ENCODE assay signal across 8 cellular contexts in the genomic region with DNA sequence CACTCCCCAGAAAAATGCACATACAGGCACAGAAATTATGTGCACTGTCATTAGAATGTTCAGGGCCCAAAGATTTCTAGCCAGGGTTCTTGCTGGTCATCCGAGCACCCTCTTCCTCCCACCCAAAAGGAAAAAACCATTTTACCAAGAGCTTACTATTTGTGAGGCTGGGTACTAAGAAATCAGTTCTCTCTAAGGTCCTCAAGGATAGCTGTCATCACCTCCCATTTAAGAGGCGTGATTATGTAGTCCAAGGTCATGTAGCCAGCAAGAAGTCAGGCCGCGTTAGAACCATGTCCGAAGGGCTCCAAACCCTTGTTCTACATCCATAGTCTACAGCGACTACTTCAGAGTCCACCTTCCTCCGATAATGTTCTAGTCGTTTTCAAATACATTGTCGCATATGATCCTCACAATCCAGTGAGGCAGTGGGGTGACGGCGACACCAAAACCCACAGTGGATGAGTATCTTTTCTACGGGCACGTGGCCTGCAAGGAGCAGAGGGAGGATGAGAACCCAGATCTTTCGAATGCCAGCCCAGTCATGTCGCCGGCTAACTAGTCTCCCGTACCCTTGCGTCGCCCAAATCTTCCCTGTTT. TPM values are rescaled to one million over a fixed set of nuclear protein-coding genes. Genes with fewer than 3 reads are reported as not detected.
DNase-seq lines count a peak whose midpoint lies in the region; ATAC-seq, FAIRE-seq and TF ChIP-seq lines count a peak whose summit lies in the region.

No MANE protein-coding gene starts in this region.

- H3K4me3 Mint-ChIP-seq in CD14-positive monocyte (peak overlapping the region; percentile 96 to 99), memory B cell (peak overlapping the region; percentile 99)
- peak overlapping the region; percentile 96 for H3K4me3 Mint-ChIP-seq in T-helper 2 cell treated with Interferon-gamma antibody and Interleukin-4, amounts not matched to agents 5 μg/mL and 100 μg/mL, for 36 hours
- peak overlapping the region; percentile 96 to 99 for H3K4me3 Mint-ChIP-seq in stimulated activated naive CD8-positive, alpha-beta T cell treated with anti-CD3 and anti-CD28 coated beads, Interleukin-15, amount 100 ng/mL, for 72 hours

- no peak for TF ChIP-seq CTCF in CD14-positive monocyte (IDR thresholded peaks at IDR 0.05)
- no peak for TF ChIP-seq CTCF in coronary artery (IDR thresholded peaks at IDR 0.05)
- no peak for TF ChIP-seq CTCF in D721Med (IDR thresholded peaks at IDR 0.05; ENCODE audit: insufficient read depth, missing control alignments)

- H3K27me3 Mint-ChIP-seq in CD14-positive monocyte (ENCODE audit: low read depth in 3 of 3) (peaks cover 0 to 2% (median 0%) of the 10 kb centered on the region in 3 donors), memory B cell (no peaks in the 10 kb centered on the region)
- H3K27me3 Mint-ChIP-seq in T-helper 2 cell treated with Interferon-gamma antibody and Interleukin-4, amounts not matched to agents 5 μg/mL and 100 μg/mL, for 36 hours (ENCODE audit: low read depth), result no peaks in the 10 kb centered on the region
- no peaks in the 10 kb centered on the region for H3K27me3 Mint-ChIP-seq in stimulated activated naive CD8-positive, alpha-beta T cell treated with anti-CD3 and anti-CD28 coated beads, Interleukin-15, amount 100 ng/mL, for 72 hours

- H3K27ac ChIP-seq in coronary artery, result peak overlapping the region; percentile 75 to 82

- DNase-seq in CD14-positive monocyte (ENCODE audit: low spot score), result no peak
- peak; percentile 28 for DNase-seq in GM19240 (ENCODE audit: insufficient read length, low spot score)
- DNase-seq in T-helper 2 cell treated with Interferon-gamma antibody and Interleukin-4, amounts not matched to agents 5 μg/mL and 100 μg/mL, for 36 hours (ENCODE audit: low spot score), result no peak
- DNase-seq in coronary artery (ENCODE audit: low spot score), result no peak
- no peak for DNase-seq in memory B cell (ENCODE audit: low spot score in 2 of 2)
- DNase-seq in stimulated activated naive CD8-positive, alpha-beta T cell treated with anti-CD3 and anti-CD28 coated beads, Interleukin-15, amount 100 ng/mL, for 72 hours, result peak in 1 of 2 donors; percentile 58
- DNase-seq in D721Med (ENCODE audit: insufficient read length, low spot score), result no peak

- H3K27ac Mint-ChIP-seq in CD14-positive monocyte (peak overlapping the region; percentile 95 to 99 (median 98)), memory B cell (peak overlapping the region; percentile 98)
- H3K27ac Mint-ChIP-seq in T-helper 2 cell treated with Interferon-gamma antibody and Interleukin-4, amounts not matched to agents 5 μg/mL and 100 μg/mL, for 36 hours, result peak overlapping the region; percentile 92
- peak overlapping the region; percentile 99 to 100 for H3K27ac Mint-ChIP-seq in stimulated activated naive CD8-positive, alpha-beta T cell treated with anti-CD3 and anti-CD28 coated beads, Interleukin-15, amount 100 ng/mL, for 72 hours

- FAIRE-seq in D721Med (lab: Jason Lieb, UNC), result no peak

- peak; percentile 36 for ATAC-seq in HG03280 (IDR thresholded peaks at IDR 0.05; ENCODE audit: unreplicated experiment)
- ATAC-seq in memory B cell (ENCODE audit: low read depth), result peak; percentile 16
- peak; percentile 75 for ATAC-seq in stimulated activated naive CD8-positive, alpha-beta T cell treated with anti-CD3 and anti-CD28 coated beads, Interleukin-15, amount 100 ng/mL, for 72 hours

- intact Hi-C loops in CD14-positive monocyte (cut with micrococcal nuclease), result loop anchor here (2.0 to 10.0 kb wide), 4 partner anchors 13 to 199 kb away; no protein-coding TSS in a partner anchor

- peaks cover 68 to 73% of the 10 kb centered on the region in 2 donors for H3K36me3 Mint-ChIP-seq in CD14-positive monocyte
- peaks cover 64% of the 10 kb centered on the region for H3K36me3 Mint-ChIP-seq in T-helper 2 cell treated with Interferon-gamma antibody and Interleukin-4, amounts not matched to agents 5 μg/mL and 100 μg/mL, for 36 hours (ENCODE audit: low read depth)
- peaks cover 42% of the 10 kb centered on the region for H3K36me3 Mint-ChIP-seq in memory B cell

- H3K9me3 Mint-ChIP-seq in CD14-positive monocyte, result no peaks in the 10 kb centered on the region
- no peaks in the 10 kb centered on the region for H3K9me3 Mint-ChIP-seq in T-helper 2 cell treated with Interferon-gamma antibody and Interleukin-4, amounts not matched to agents 5 μg/mL and 100 μg/mL, for 36 hours
- H3K9me3 Mint-ChIP-seq in memory B cell, result no peaks in the 10 kb centered on the region
- H3K9me3 Mint-ChIP-seq in stimulated activated naive CD8-positive, alpha-beta T cell treated with anti-CD3 and anti-CD28 coated beads, Interleukin-15, amount 100 ng/mL, for 72 hours, result no peaks in the 10 kb centered on the region

- H3K4me3 ChIP-seq in coronary artery, result peak overlapping the region; percentile 90

- H3K4me1 Mint-ChIP-seq in CD14-positive monocyte (peaks cover 41% of the 10 kb centered on the region), memory B cell (peaks cover 40% of the 10 kb centered on the region)
- peaks cover 43% of the 10 kb centered on the region for H3K4me1 Mint-ChIP-seq in T-helper 2 cell treated with Interferon-gamma antibody and Interleukin-4, amounts not matched to agents 5 μg/mL and 100 μg/mL, for 36 hours (ENCODE audit: low read depth)
- peaks cover 68% of the 10 kb centered on the region for H3K4me1 Mint-ChIP-seq in stimulated activated naive CD8-positive, alpha-beta T cell treated with anti-CD3 and anti-CD28 coated beads, Interleukin-15, amount 100 ng/mL, for 72 hours

RNA-seq across cellular contexts. Expression of gene TIMM8B, which starts 0.6 kb away (rescaled TPM):
- polyA plus RNA-seq in CD14-positive monocyte, result 100 to 1,000 TPM; 143 to 160 TPM

RNA-seq across cellular contexts. Expression of gene SDHD, which starts 0.8 kb away (rescaled TPM):
- polyA plus RNA-seq in CD14-positive monocyte, result 100 to 1,000 TPM; 270 TPM

RNA-seq across cellular contexts. Expression of gene NKAPD1, which starts 11.8 kb away (rescaled TPM):
- 1 to 10 TPM; 7.7 to 9.4 TPM for polyA plus RNA-seq in CD14-positive monocyte

RNA-seq across cellular contexts. Expression of gene PIH1D2, which starts 12.1 kb away (rescaled TPM):
- polyA plus RNA-seq in CD14-positive monocyte, result not detected

Comparison
In these comparisons a context has a peak if more than half of its experiments do, and no peak if none do; other contexts are left out.
1. ATAC-seq: peak in every context shown above with its lines; median percentile 75 in stimulated activated naive CD8-positive, alpha-beta T cell treated with anti-CD3 and anti-CD28 coated beads, Interleukin-15, amount 100 ng/mL, for 72 hours; 36 in HG03280; 16 in memory B cell.